Comparison of ENCODE assay signal across 9 cellular contexts in the genomic region with DNA sequence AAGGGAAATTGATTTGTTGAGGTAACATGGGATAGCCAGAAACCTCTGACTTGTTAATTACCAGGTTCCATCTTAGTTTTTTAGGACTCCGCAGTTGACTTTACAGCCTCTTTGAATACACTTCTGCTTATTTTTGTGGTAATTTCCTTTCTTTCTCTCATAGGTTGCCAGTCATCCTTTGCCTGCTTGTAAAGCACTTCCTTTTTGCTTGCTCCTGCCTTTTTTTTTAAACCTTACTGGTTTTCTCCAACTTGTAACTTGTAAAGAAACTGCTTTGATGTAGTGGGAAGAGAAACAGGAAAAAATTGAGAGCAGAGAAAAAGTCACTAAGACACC. TPM values are rescaled to one million over a fixed set of nuclear protein-coding genes. Genes with fewer than 3 reads are reported as not detected.
DNase-seq lines count a peak whose midpoint lies in the region; ATAC-seq and TF ChIP-seq lines count a peak whose summit lies in the region.
"Had no signal": no experiment of that assay in that cellular context is flagged by ENCODE, and none has a peak within 500 bp of the region (broad histone marks: within the 10 kb centered on the region; RNA-seq: fewer than 3 reads in every experiment).

No MANE protein-coding gene starts in this region.

- H3K4me3 Mint-ChIP-seq in WTC11 (peak overlapping the region; percentile 96), immature natural killer cell (peak overlapping the region; percentile 74 to 97 (median 86)), type B pancreatic cell (peak overlapping the region; percentile 88)

- H3K27ac Mint-ChIP-seq in WTC11 (peak overlapping the region; percentile 80), immature natural killer cell (peak overlapping the region; percentile 51 to 97 (median 91)), type B pancreatic cell (no peak overlapping the region)

- H3K4me1 ChIP-seq in cardiac muscle cell (ENCODE audit: low read depth) (peaks cover 4% of the 10 kb centered on the region), right atrium auricular region (peaks cover 0 to 35% of the 10 kb centered on the region in 2 donors)

- H3K27me3 ChIP-seq in cardiac muscle cell (no peaks in the 10 kb centered on the region), right atrium auricular region (no peaks in the 10 kb centered on the region)

- H3K27me3 Mint-ChIP-seq in WTC11 (ENCODE audit: low read depth): no peaks in the 10 kb centered on the region
- H3K27me3 Mint-ChIP-seq in immature natural killer cell (ENCODE audit: low read depth in 3 of 3): peaks cover 7 to 17% (median 12%) of the 10 kb centered on the region in 3 donors
- no peaks in the 10 kb centered on the region for H3K27me3 Mint-ChIP-seq in type B pancreatic cell

- CTCF ChIA-PET in WTC11 (lab: Charles Lee): no interaction called here

- H3K4me1 Mint-ChIP-seq in WTC11 (peaks cover 45% of the 10 kb centered on the region), immature natural killer cell (peaks cover 57 to 63% of the 10 kb centered on the region in 2 donors), type B pancreatic cell (ENCODE audit: unreplicated experiment) (peaks cover 26% of the 10 kb centered on the region)

- H3K4me3 ChIP-seq in cardiac muscle cell: peak overlapping the region; percentile 84
- H3K4me3 ChIP-seq in right atrium auricular region: peak overlapping the region in 1 of 2 donors; percentile 66

- H3K36me3 ChIP-seq in cardiac muscle cell: peaks cover 10% of the 10 kb centered on the region
- peaks cover 13% of the 10 kb centered on the region for H3K36me3 ChIP-seq in right atrium auricular region

- POLR2A ChIA-PET in WTC11 (lab: Charles Lee): no interaction called here

- H3K36me3 Mint-ChIP-seq in WTC11 (peaks cover 45% of the 10 kb centered on the region), immature natural killer cell (peaks cover 0 to 3% (median 0%) of the 10 kb centered on the region in 3 donors), type B pancreatic cell (peaks cover 4% of the 10 kb centered on the region)

- H3K9me3 Mint-ChIP-seq in WTC11 (no peaks in the 10 kb centered on the region), immature natural killer cell (no peaks in the 10 kb centered on the region), type B pancreatic cell (peaks cover 5% of the 10 kb centered on the region)

- ATAC-seq in WTC11 (no peak), GM19328 (IDR thresholded peaks at IDR 0.05; ENCODE audit: unreplicated experiment) (no peak)

- no peak for TF ChIP-seq CTCF in cardiac muscle cell (IDR thresholded peaks at IDR 0.05; ENCODE audit: low read depth, low read length)
- TF ChIP-seq CTCF in right atrium auricular region (IDR thresholded peaks at IDR 0.05): no peak
- TF ChIP-seq CTCF in WTC11 (IDR thresholded peaks at IDR 0.05): no peak
- TF ChIP-seq CTCF in type B pancreatic cell (conservative IDR thresholded peaks at IDR 0.05): no peak
- TF ChIP-seq CTCF in GM10266 (IDR thresholded peaks at IDR 0.05; ENCODE audit: control insufficient read depth, insufficient read depth, low read depth, missing control alignments): no peak

- DNase-seq in cardiac muscle cell (ENCODE audit: low read depth in 1 of 2, low spot score in 1 of 2) (no peak), right atrium auricular region (ENCODE audit: low spot score) (no peak), WTC11 (ENCODE audit: low spot score) (no peak), immature natural killer cell (no peak), type B pancreatic cell (ENCODE audit: extremely low spot score, unreplicated experiment) (no peak), GM10266 (ENCODE audit: extremely low spot score) (no peak), NCI-H1048 (lab: John Stamatoyannopoulos, UW) (no peak)
- DNase-seq: NCI-H1436 treated with DMSO at 0.1 percent for 48 hours had no signal

- no peaks in the 10 kb centered on the region for H3K9me3 ChIP-seq in cardiac muscle cell (ENCODE audit: low read depth)
- no peaks in the 10 kb centered on the region for H3K9me3 ChIP-seq in right atrium auricular region

- H3K27ac ChIP-seq in cardiac muscle cell: no peak overlapping the region
- peak overlapping the region in 1 of 2 donors; percentile 83 for H3K27ac ChIP-seq in right atrium auricular region

TF ChIP-seq in WTC11, 78 proteins besides CTCF, POLR2A, EP300 and RAD21 (continues in another document):
- TF ChIP-seq ATF6 (CRISPR knock-in tag; IDR thresholded peaks at IDR 0.05) (no peak), HMGA2 (CRISPR knock-in tag; IDR thresholded peaks at IDR 0.05) (no peak), TEAD1 (CRISPR knock-in tag; IDR thresholded peaks at IDR 0.05) (no peak), NFATC4 (CRISPR knock-in tag; IDR thresholded peaks at IDR 0.05) (no peak), CBFB (CRISPR knock-in tag; IDR thresholded peaks at IDR 0.05; ENCODE audit: low read depth) (no peak), NR2C2 (CRISPR knock-in tag; IDR thresholded peaks at IDR 0.05) (no peak), TEAD4 (CRISPR knock-in tag; IDR thresholded peaks at IDR 0.05) (no peak), ESRRA (CRISPR knock-in tag; IDR thresholded peaks at IDR 0.05; ENCODE audit: borderline replicate concordance) (no peak)
- TF ChIP-seq, protein P1, sequence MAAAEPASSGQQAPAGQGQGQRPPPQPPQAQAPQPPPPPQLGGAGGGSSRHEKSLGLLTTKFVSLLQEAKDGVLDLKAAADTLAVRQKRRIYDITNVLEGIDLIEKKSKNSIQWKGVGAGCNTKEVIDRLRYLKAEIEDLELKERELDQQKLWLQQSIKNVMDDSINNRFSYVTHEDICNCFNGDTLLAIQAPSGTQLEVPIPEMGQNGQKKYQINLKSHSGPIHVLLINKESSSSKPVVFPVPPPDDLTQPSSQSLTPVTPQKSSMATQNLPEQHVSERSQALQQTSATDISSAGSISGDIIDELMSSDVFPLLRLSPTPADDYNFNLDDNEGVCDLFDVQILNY (CRISPR knock-in tag; IDR thresholded peaks at IDR 0.05): no peak
- TF ChIP-seq, protein P2, sequence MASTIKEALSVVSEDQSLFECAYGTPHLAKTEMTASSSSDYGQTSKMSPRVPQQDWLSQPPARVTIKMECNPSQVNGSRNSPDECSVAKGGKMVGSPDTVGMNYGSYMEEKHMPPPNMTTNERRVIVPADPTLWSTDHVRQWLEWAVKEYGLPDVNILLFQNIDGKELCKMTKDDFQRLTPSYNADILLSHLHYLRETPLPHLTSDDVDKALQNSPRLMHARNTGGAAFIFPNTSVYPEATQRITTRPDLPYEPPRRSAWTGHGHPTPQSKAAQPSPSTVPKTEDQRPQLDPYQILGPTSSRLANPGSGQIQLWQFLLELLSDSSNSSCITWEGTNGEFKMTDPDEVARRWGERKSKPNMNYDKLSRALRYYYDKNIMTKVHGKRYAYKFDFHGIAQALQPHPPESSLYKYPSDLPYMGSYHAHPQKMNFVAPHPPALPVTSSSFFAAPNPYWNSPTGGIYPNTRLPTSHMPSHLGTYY (CRISPR knock-in tag; IDR thresholded peaks at IDR 0.05): no peak
- TF ChIP-seq, protein P3, sequence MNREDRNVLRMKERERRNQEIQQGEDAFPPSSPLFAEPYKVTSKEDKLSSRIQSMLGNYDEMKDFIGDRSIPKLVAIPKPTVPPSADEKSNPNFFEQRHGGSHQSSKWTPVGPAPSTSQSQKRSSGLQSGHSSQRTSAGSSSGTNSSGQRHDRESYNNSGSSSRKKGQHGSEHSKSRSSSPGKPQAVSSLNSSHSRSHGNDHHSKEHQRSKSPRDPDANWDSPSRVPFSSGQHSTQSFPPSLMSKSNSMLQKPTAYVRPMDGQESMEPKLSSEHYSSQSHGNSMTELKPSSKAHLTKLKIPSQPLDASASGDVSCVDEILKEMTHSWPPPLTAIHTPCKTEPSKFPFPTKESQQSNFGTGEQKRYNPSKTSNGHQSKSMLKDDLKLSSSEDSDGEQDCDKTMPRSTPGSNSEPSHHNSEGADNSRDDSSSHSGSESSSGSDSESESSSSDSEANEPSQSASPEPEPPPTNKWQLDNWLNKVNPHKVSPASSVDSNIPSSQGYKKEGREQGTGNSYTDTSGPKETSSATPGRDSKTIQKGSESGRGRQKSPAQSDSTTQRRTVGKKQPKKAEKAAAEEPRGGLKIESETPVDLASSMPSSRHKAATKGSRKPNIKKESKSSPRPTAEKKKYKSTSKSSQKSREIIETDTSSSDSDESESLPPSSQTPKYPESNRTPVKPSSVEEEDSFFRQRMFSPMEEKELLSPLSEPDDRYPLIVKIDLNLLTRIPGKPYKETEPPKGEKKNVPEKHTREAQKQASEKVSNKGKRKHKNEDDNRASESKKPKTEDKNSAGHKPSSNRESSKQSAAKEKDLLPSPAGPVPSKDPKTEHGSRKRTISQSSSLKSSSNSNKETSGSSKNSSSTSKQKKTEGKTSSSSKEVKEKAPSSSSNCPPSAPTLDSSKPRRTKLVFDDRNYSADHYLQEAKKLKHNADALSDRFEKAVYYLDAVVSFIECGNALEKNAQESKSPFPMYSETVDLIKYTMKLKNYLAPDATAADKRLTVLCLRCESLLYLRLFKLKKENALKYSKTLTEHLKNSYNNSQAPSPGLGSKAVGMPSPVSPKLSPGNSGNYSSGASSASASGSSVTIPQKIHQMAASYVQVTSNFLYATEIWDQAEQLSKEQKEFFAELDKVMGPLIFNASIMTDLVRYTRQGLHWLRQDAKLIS (CRISPR knock-in tag; IDR thresholded peaks at IDR 0.05; ENCODE audit: borderline replicate concordance): no peak

RNA-seq across cellular contexts. Expression of gene PGK1, which starts 2.6 kb away (rescaled TPM):
- total RNA-seq in cardiac muscle cell (602 and 938 TPM in 2 replicates), right atrium auricular region (100 to 1,000 TPM; 197 to 263 TPM), WTC11 (2021) (607 to 956 TPM (median 949 TPM) in 3 replicates), type B pancreatic cell (ENCODE audit: low replicate concordance) (203 and 228 TPM in 2 replicates)
- polyA plus RNA-seq in cardiac muscle cell (1,198 and 1,568 TPM in 2 replicates), immature natural killer cell (100 to 1,000 TPM; 383 to 645 (median 581) TPM)

RNA-seq across cellular contexts. Expression of gene TAF9B, which starts 32.8 kb away (rescaled TPM):
- total RNA-seq in cardiac muscle cell: 9.6 and 10.4 TPM in 2 replicates
- polyA plus RNA-seq in cardiac muscle cell: 18.3 and 20.3 TPM in 2 replicates
- 10 to 100 TPM; 36.6 to 36.7 TPM for total RNA-seq in right atrium auricular region
- total RNA-seq in WTC11 (2021): 16.7 to 20.2 TPM (median 17.3 TPM) in 3 replicates
- 10 to 100 TPM; 15.4 to 27.2 (median 16.1) TPM for polyA plus RNA-seq in immature natural killer cell
- total RNA-seq in type B pancreatic cell (ENCODE audit: low replicate concordance): 11.6 and 25.1 TPM in 2 replicates
